In the genomic region with DNA sequence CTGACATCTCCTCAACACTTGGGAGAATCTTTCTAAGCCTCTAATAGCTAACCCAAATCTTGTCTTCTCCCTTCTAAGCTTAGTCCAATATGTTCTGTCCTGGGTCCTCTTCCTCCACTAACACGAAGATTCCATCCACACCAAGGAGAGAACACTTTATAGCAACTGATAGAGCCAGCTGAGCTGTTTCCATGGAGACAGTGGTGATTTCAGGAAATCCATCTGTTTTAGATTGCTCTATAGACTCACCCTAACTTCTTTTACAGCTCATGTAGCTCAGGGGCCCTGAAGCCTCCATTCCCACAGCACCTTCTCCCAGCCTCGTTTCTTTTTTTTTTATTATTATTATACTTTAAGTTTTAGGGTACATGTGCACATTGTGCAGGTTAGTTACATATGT, we compare ENCODE assay signal across 3 cellular contexts.
TF ChIP-seq lines count a peak whose summit lies in the region.

No MANE protein-coding gene starts in this region.

TF ChIP-seq in SK-N-SH treated with all-trans-retinoic acid at 6 μM for 48 hours, 23 proteins besides CTCF, POLR2A, EP300 and RAD21:
- TF ChIP-seq BACH2 (CRISPR knock-in tag; IDR thresholded peaks at IDR 0.05; ENCODE audit: borderline replicate concordance): no peak
- TF ChIP-seq ZNF70 (CRISPR knock-in tag; IDR thresholded peaks at IDR 0.05): no peak
- no peak for TF ChIP-seq PPARA (CRISPR knock-in tag; IDR thresholded peaks at IDR 0.05; ENCODE audit: borderline replicate concordance)
- no peak for TF ChIP-seq ESRRG (CRISPR knock-in tag; IDR thresholded peaks at IDR 0.05)
- no peak for TF ChIP-seq TCF4 (CRISPR knock-in tag; IDR thresholded peaks at IDR 0.05; ENCODE audit: borderline replicate concordance)
- TF ChIP-seq ZC3H10 (CRISPR knock-in tag; IDR thresholded peaks at IDR 0.05): no peak
- TF ChIP-seq, protein P1, sequence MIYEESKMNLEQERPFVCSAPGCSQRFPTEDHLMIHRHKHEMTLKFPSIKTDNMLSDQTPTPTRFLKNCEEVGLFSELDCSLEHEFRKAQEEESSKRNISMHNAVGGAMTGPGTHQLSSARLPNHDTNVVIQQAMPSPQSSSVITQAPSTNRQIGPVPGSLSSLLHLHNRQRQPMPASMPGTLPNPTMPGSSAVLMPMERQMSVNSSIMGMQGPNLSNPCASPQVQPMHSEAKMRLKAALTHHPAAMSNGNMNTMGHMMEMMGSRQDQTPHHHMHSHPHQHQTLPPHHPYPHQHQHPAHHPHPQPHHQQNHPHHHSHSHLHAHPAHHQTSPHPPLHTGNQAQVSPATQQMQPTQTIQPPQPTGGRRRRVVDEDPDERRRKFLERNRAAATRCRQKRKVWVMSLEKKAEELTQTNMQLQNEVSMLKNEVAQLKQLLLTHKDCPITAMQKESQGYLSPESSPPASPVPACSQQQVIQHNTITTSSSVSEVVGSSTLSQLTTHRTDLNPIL (CRISPR knock-in tag; IDR thresholded peaks at IDR 0.05; ENCODE audit: low read depth): no peak
- TF ChIP-seq, protein P2, sequence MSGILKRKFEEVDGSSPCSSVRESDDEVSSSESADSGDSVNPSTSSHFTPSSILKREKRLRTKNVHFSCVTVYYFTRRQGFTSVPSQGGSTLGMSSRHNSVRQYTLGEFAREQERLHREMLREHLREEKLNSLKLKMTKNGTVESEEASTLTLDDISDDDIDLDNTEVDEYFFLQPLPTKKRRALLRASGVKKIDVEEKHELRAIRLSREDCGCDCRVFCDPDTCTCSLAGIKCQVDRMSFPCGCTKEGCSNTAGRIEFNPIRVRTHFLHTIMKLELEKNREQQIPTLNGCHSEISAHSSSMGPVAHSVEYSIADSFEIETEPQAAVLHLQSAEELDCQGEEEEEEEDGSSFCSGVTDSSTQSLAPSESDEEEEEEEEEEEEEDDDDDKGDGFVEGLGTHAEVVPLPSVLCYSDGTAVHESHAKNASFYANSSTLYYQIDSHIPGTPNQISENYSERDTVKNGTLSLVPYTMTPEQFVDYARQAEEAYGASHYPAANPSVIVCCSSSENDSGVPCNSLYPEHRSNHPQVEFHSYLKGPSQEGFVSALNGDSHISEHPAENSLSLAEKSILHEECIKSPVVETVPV (CRISPR knock-in tag; IDR thresholded peaks at IDR 0.05): no peak
- no peak for TF ChIP-seq OSR1 (CRISPR knock-in tag; IDR thresholded peaks at IDR 0.05)
- no peak for TF ChIP-seq ZFP30 (CRISPR knock-in tag; IDR thresholded peaks at IDR 0.05)
- no peak for TF ChIP-seq SNAI2 (CRISPR knock-in tag; IDR thresholded peaks at IDR 0.05)

TF ChIP-seq in SK-N-SH, 30 proteins besides CTCF, POLR2A, EP300 and RAD21:
- TF ChIP-seq CHD2 (IDR thresholded peaks at IDR 0.05; ENCODE audit: low read length, partially characterized antibody): no peak
- no peak for TF ChIP-seq IRF3 (IDR thresholded peaks at IDR 0.05; ENCODE audit: low read depth, low read length)
- no peak for TF ChIP-seq EZH2phosphoT487 (IDR thresholded peaks at IDR 0.05; ENCODE audit: borderline replicate concordance, low read depth)
- no peak for TF ChIP-seq MEF2A (IDR thresholded peaks at IDR 0.05; ENCODE audit: borderline replicate concordance, low read depth)
- TF ChIP-seq, protein P3, sequence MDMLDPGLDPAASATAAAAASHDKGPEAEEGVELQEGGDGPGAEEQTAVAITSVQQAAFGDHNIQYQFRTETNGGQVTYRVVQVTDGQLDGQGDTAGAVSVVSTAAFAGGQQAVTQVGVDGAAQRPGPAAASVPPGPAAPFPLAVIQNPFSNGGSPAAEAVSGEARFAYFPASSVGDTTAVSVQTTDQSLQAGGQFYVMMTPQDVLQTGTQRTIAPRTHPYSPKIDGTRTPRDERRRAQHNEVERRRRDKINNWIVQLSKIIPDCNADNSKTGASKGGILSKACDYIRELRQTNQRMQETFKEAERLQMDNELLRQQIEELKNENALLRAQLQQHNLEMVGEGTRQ (IDR thresholded peaks at IDR 0.05; ENCODE audit: borderline replicate concordance, low read depth, low read length): no peak
- no peak for TF ChIP-seq ELF1 (IDR thresholded peaks at IDR 0.05)
- no peak for TF ChIP-seq REST (IDR thresholded peaks at IDR 0.05; ENCODE audit: low read depth, low read length)
- no peak for TF ChIP-seq GATA2 (CRISPR knock-in tag; IDR thresholded peaks at IDR 0.05)
- no peak for TF ChIP-seq TCF12 (IDR thresholded peaks at IDR 0.05)
- no peak for TF ChIP-seq JUND (IDR thresholded peaks at IDR 0.05)

TF ChIP-seq in K562, 482 proteins besides CTCF, POLR2A, EP300 and RAD21 (continued from another document):
- TF ChIP-seq ZNF324 (CRISPR knock-in tag; IDR thresholded peaks at IDR 0.05) (no peak), HNRNPLL (IDR thresholded peaks at IDR 0.05; ENCODE audit: low read depth, low read length, poor library complexity, severe bottlenecking) (no peak), EZH2 (IDR thresholded peaks at IDR 0.05; ENCODE audit: borderline replicate concordance, low read depth, low read length) (no peak), DPF2 (IDR thresholded peaks at IDR 0.05) (no peak)
- TF ChIP-seq, protein P4, sequence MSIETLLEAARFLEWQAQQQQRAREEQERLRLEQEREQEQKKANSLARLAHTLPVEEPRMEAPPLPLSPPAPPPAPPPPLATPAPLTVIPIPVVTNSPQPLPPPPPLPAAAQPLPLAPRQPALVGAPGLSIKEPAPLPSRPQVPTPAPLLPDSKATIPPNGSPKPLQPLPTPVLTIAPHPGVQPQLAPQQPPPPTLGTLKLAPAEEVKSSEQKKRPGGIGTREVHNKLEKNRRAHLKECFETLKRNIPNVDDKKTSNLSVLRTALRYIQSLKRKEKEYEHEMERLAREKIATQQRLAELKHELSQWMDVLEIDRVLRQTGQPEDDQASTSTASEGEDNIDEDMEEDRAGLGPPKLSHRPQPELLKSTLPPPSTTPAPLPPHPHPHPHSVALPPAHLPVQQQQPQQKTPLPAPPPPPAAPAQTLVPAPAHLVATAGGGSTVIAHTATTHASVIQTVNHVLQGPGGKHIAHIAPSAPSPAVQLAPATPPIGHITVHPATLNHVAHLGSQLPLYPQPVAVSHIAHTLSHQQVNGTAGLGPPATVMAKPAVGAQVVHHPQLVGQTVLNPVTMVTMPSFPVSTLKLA (conservative IDR thresholded peaks at IDR 0.05): no peak
